In genomic region chr19:1954547-1954946, GRCh38 we compare ENCODE assay signal across 20 cellular contexts.
"Had no signal": no experiment of that assay in that cellular context is flagged by ENCODE, and none has a peak within 500 bp of the region (broad histone marks: within the 10 kb centered on the region; RNA-seq: fewer than 3 reads in every experiment).

No MANE protein-coding gene starts in this region.

- H3K4me1 ChIP-seq: colonic mucosa, lower lobe of right lung, parathyroid adenoma, thyroid gland had no signal

- DNase-seq: colonic mucosa; effector memory CD8-positive, alpha-beta T cell; hypothalamus; immature natural killer cell; islet precursor cell; left ventricle myocardium superior; lower lobe of right lung; naive thymus-derived CD8-positive, alpha-beta T cell; stimulated activated CD4-positive, alpha-beta T cell treated with anti-CD3 and anti-CD28 coated beads, Interleukin-12 subunit alpha, Interleukin-12 subunit beta, amount 100 ng/mL, for 4 hours; stimulated activated CD4-positive, alpha-beta T cell treated with anti-CD3 and anti-CD28 coated beads, Interleukin-1b, Interleukin-23, amount 100 ng/mL, for 48 hours; stimulated activated CD4-positive, alpha-beta T cell treated with anti-CD3 and anti-CD28 coated beads, Interleukin-4, amount 100 ng/mL, for 1 hour; stimulated activated CD8-positive, alpha-beta memory T cell treated with anti-CD3 and anti-CD28 coated beads, Interleukin-4, amount 100 ng/mL, for 48 hours; stimulated activated naive CD4-positive, alpha-beta T cell treated with Interleukin-2 at 50 U/mL for 16 hours; stomach; thyroid gland had no signal

- H2AFZ ChIP-seq: parathyroid adenoma had no signal

- H3K27me3 ChIP-seq: colonic mucosa, stomach, thyroid gland had no signal

- H3K9ac ChIP-seq: parathyroid adenoma had no signal

- H3K36me3 ChIP-seq: colonic mucosa, thyroid gland had no signal

- H3K27ac ChIP-seq: colonic mucosa, lower lobe of right lung, parathyroid adenoma, stomach, thyroid gland had no signal

- H3K4me2 ChIP-seq: smooth muscle cell had no signal

- FAIRE-seq: endometrium, frontal cortex had no signal

- ATAC-seq: effector memory CD8-positive, alpha-beta T cell; left ventricle myocardium superior; naive thymus-derived CD8-positive, alpha-beta T cell; sciatic nerve had no signal

- H3K9me3 ChIP-seq: colonic mucosa, lower lobe of right lung, stomach, thyroid gland had no signal

- H3K4me3 ChIP-seq: colonic mucosa, lower lobe of right lung, smooth muscle cell, stomach, thyroid gland had no signal
